15 cellular contexts compared by ENCODE assay signal in genomic region chr19:33401683-33402420, GRCh38.
"Had no signal": no experiment of that assay in that cellular context is flagged by ENCODE, and none has a peak within 500 bp of the region (broad histone marks: within the 10 kb centered on the region; RNA-seq: fewer than 3 reads in every experiment).

No MANE protein-coding gene starts in this region.

- ATAC-seq: activated T-cell treated with anti-CD3 and anti-CD28 coated beads, Interleukin-2, amount 50 U/mL, for 72 hours; gastrocnemius medialis; pancreas; stimulated activated memory B cell treated with anti-CD40 and anti-IgM and Interleukin-4, amounts not matched to agents 10 μg/mL and 1 μg/mL and 100 μg/mL, for 72 hours had no signal

- FAIRE-seq: pancreas had no signal

- H3K9me3 ChIP-seq: colonic mucosa, gastrocnemius medialis, pancreas, SJCRH30, tibial nerve had no signal

- H3K4me3 ChIP-seq: cardiac muscle cell, colonic mucosa, gastrocnemius medialis, pancreas, SJCRH30, tibial nerve had no signal

- H3K27ac ChIP-seq: cardiac muscle cell, colonic mucosa, gastrocnemius medialis, pancreas, SJCRH30, tibial nerve, VCaP had no signal

- H3K36me3 ChIP-seq: cardiac muscle cell, colonic mucosa, gastrocnemius medialis, pancreas, SJCRH30 had no signal

- H3K27me3 ChIP-seq: cardiac muscle cell, colonic mucosa, gastrocnemius medialis, pancreas, SJCRH30, tibial nerve had no signal

- DNase-seq: activated CD4-positive, alpha-beta memory T cell treated with anti-CD3 and anti-CD28 coated beads, Interleukin-2, amount 10 ng/mL, durations not matched to agents 7 days and 5 days; activated gamma-delta T cell treated with Interleukin-2 at 50 U/mL for 16 hours; activated T-cell treated with anti-CD3 and anti-CD28 coated beads, Interleukin-2, amount 50 U/mL, for 72 hours; colonic mucosa; hippocampal formation; mesendoderm; retina; stimulated activated CD4-positive, alpha-beta T cell treated with anti-CD3 and anti-CD28 coated beads, Interleukin-1b, Interleukin-23, amount 100 ng/mL, for 48 hours had no signal
